Comparison of ENCODE assay signal across 1 cellular context in the genomic region with DNA sequence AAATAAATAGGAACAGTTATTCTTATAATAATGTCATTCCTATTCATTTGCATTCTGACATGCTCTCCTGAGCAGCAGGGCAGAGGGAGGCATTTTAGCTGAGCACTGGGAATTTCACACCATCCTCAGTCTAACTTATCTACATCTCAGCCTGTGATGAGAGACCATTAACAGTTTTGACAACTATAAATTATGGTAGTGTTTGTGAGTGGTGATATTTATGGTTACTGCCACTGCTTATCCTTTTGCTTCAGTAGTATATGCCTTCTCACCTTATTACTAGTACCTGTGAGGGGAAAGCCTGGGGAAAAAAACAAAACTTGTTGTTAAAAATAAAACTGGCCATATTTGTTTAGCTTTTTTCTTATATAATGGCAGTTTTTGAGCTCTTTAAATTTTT.
A peak's percentile ranks its signal among the peaks of the same experiment; 100 is the strongest.
TF ChIP-seq lines count a peak whose summit lies in the region.

No MANE protein-coding gene starts in this region.

TF ChIP-seq in K562, 482 proteins besides CTCF, POLR2A, EP300 and RAD21 (continued from another document):
- TF ChIP-seq, protein P1, sequence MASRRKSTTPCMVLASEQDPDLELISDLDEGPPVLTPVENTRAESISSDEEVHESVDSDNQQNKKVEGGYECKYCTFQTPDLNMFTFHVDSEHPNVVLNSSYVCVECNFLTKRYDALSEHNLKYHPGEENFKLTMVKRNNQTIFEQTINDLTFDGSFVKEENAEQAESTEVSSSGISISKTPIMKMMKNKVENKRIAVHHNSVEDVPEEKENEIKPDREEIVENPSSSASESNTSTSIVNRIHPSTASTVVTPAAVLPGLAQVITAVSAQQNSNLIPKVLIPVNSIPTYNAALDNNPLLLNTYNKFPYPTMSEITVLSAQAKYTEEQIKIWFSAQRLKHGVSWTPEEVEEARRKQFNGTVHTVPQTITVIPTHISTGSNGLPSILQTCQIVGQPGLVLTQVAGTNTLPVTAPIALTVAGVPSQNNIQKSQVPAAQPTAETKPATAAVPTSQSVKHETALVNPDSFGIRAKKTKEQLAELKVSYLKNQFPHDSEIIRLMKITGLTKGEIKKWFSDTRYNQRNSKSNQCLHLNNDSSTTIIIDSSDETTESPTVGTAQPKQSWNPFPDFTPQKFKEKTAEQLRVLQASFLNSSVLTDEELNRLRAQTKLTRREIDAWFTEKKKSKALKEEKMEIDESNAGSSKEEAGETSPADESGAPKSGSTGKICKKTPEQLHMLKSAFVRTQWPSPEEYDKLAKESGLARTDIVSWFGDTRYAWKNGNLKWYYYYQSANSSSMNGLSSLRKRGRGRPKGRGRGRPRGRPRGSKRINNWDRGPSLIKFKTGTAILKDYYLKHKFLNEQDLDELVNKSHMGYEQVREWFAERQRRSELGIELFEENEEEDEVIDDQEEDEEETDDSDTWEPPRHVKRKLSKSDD (conservative IDR thresholded peaks at IDR 0.05; ENCODE audit: low read length), result no peak
- TF ChIP-seq CBFA2T3 (IDR thresholded peaks at IDR 0.05) (0 out of 2 replicates have a peak, but pooled peaks have one; percentile 13), ARID1B (IDR thresholded peaks at IDR 0.05) (peak; percentile 36), GTF2E2 (tag; IDR thresholded peaks at IDR 0.05) (no peak), FOXJ2 (tag; IDR thresholded peaks at IDR 0.05) (0 out of 2 replicates have a peak, but pooled peaks have one; percentile 53), MEIS2 (IDR thresholded peaks at IDR 0.05; ENCODE audit: partially characterized antibody) (peak; percentile 96), LEF1 (IDR thresholded peaks at IDR 0.05) (no peak), SP1 (CRISPR knock-in tag; IDR thresholded peaks at IDR 0.05) (no peak), ZFPM2 (CRISPR knock-in tag; IDR thresholded peaks at IDR 0.05) (no peak), SRSF1 (IDR thresholded peaks at IDR 0.05; ENCODE audit: low read depth, low read length) (no peak), LCOR (CRISPR knock-in tag; IDR thresholded peaks at IDR 0.05) (no peak), L3MBTL2 (IDR thresholded peaks at IDR 0.05) (no peak), FOXK2 (conservative IDR thresholded peaks at IDR 0.05 in 1 of 2, IDR thresholded peaks at IDR 0.05 in 1 of 2; ENCODE audit: low read depth in 2 of 2) (no peak), MTA3 (IDR thresholded peaks at IDR 0.05; ENCODE audit: borderline replicate concordance) (no peak), RBM14 (IDR thresholded peaks at IDR 0.05; ENCODE audit: borderline replicate concordance, insufficient read depth, low read depth, low read length) (no peak), PBX2 (CRISPR knock-in tag; IDR thresholded peaks at IDR 0.05; ENCODE audit: low read depth) (0 out of 2 replicates have a peak, but pooled peaks have one; percentile 12), PBX2 (tag; conservative IDR thresholded peaks at IDR 0.05; ENCODE audit: low read depth) (peak; percentile 95), HOXB6 (CRISPR knock-in tag; IDR thresholded peaks at IDR 0.05; ENCODE audit: borderline replicate concordance) (no peak), HMG20B (CRISPR knock-in tag; IDR thresholded peaks at IDR 0.05) (no peak)
- TF ChIP-seq, protein P2, sequence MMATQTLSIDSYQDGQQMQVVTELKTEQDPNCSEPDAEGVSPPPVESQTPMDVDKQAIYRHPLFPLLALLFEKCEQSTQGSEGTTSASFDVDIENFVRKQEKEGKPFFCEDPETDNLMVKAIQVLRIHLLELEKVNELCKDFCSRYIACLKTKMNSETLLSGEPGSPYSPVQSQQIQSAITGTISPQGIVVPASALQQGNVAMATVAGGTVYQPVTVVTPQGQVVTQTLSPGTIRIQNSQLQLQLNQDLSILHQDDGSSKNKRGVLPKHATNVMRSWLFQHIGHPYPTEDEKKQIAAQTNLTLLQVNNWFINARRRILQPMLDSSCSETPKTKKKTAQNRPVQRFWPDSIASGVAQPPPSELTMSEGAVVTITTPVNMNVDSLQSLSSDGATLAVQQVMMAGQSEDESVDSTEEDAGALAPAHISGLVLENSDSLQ (IDR thresholded peaks at IDR 0.05), result peak; percentile 76
- TF ChIP-seq, protein P3, sequence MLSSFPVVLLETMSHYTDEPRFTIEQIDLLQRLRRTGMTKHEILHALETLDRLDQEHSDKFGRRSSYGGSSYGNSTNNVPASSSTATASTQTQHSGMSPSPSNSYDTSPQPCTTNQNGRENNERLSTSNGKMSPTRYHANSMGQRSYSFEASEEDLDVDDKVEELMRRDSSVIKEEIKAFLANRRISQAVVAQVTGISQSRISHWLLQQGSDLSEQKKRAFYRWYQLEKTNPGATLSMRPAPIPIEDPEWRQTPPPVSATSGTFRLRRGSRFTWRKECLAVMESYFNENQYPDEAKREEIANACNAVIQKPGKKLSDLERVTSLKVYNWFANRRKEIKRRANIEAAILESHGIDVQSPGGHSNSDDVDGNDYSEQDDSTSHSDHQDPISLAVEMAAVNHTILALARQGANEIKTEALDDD (IDR thresholded peaks at IDR 0.05), result 0 out of 2 replicates have a peak, but pooled peaks have one; percentile 30
- TF ChIP-seq, protein P4, sequence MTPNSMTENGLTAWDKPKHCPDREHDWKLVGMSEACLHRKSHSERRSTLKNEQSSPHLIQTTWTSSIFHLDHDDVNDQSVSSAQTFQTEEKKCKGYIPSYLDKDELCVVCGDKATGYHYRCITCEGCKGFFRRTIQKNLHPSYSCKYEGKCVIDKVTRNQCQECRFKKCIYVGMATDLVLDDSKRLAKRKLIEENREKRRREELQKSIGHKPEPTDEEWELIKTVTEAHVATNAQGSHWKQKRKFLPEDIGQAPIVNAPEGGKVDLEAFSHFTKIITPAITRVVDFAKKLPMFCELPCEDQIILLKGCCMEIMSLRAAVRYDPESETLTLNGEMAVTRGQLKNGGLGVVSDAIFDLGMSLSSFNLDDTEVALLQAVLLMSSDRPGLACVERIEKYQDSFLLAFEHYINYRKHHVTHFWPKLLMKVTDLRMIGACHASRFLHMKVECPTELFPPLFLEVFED (CRISPR knock-in tag; conservative IDR thresholded peaks at IDR 0.05), result no peak
